ENCODE assay signal across 19 cellular contexts in the genomic region with DNA sequence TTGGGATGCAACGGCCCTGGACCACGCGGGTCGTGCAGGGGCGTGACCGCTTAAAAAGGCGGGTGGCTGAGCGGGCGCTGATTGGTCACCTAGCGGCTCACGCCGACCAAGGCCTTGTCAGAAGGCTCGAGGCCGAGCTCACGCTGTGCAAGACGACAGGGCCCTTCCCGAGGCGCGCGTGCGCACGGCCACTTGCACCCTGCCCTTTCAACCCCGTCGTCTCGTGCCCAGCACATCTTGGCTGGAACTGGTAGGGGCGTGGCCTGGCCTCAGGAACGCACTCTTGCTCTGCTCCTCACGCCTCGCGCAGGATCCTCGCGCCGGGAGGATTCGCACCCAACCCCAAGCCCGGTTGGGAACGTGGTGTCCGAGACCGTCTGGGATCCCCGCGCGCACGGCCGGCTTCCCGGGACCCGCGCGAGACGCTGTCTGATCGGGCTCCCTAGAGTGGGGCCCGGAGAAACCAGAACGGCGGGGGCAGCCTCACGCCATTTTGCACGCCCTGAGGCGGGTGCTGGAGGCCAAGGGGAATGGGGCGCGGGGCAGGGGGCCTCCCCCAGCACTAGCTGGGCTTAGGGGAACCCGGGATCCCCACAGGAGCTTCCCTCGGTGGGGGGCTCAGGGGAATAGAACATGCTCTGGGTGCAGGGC. TPM values are rescaled to one million over a fixed set of nuclear protein-coding genes. Genes with fewer than 3 reads are reported as not detected.
DNase-seq lines count a peak whose midpoint lies in the region; ATAC-seq, FAIRE-seq and TF ChIP-seq lines count a peak whose summit lies in the region.
"Had no signal": no experiment of that assay in that cellular context is flagged by ENCODE, and none has a peak within 500 bp of the region (broad histone marks: within the 10 kb centered on the region; RNA-seq: fewer than 3 reads in every experiment).

A gene with protein sequence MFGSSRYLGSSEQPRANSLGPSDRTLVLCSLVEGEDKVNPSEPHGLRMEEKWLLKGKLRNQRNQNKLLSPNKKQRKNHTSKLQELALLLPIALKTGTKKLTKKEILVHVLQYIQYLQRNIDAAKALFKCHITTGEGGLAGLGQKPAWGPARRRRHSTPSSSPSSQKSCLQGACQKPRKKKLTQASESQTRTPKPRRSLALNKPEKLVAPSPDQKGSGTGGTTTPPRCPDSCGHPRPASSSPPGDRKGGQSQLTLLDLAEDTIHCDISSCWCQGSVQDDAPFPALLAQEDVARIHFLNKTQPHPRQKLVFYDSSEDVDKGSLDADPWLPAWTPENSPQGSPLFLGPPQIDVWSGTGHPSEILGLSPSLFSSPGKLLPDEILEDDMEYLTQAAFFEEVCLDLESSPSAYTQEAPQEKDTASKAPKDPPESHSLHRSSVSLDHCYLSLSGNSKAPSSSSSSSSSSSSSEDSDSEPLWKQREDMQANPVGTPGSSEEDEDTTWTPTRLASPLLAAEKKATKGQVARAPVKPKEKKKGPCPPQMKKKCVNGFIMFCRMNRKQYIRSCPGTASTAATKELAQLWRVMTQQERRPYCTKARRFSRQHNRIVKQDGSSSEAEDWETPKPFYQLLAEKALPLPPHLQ (plus strand): TSS at position 280 of the 651 bp plus-strand sequence. CDS start 1,938 bp downstream, outside the sequence.

- H3K27ac ChIP-seq in H1 (ENCODE audit: low read depth, low read length) (no peak within 1 kb of the TSS), neural progenitor cell (no peak within 1 kb of the TSS), esophagus squamous epithelium (no peak within 1 kb of the TSS)

- H3K18ac ChIP-seq in H1 (ENCODE audit: extremely low read depth, low read length) = no peak within 1 kb of the TSS

- ATAC-seq in natural killer cell = no peak
- ATAC-seq in natural killer cell treated with Interleukin-12 subunit alpha and Interleukin-12 subunit beta and Interleukin-15 and Interleukin-18, amount 100 ng/mL, for 72 hours = no peak
- no peak for ATAC-seq in left lobe of liver
- ATAC-seq: HepG2 had no signal

- no peak for TF ChIP-seq RAD21 in H1 (IDR thresholded peaks at IDR 0.05 in 1 of 2, conservative IDR thresholded peaks at IDR 0.05 in 1 of 2; ENCODE audit: low read depth in 2 of 2, low read length in 2 of 2)

- intact Hi-C loops in natural killer cell (cut with micrococcal nuclease) = no loop called here
- intact Hi-C loops in esophagus squamous epithelium (cut with DNase I) = no loop called here

- H3K36me3 ChIP-seq in H1 (ENCODE audit: control insufficient read depth in 2 of 4, insufficient read depth in 4 of 4, low read length in 3 of 4) (no peaks in the 10 kb centered on the region), neural progenitor cell (no peaks in the 10 kb centered on the region), esophagus squamous epithelium (no peaks in the 10 kb centered on the region)

- peaks cover 4% of the 10 kb centered on the region; the same call in 1 of the 2 replicates for H3K23me2 ChIP-seq in H1 (ENCODE audit: low read depth, low read length)

- H3K27me3 Mint-ChIP-seq in natural killer cell (ENCODE audit: low read depth in 2 of 2) (no peaks in the 10 kb centered on the region), neural progenitor cell (ENCODE audit: insufficient read depth, low read depth) (peaks cover 9% of the 10 kb centered on the region)
- H3K27me3 Mint-ChIP-seq in natural killer cell treated with Interleukin-12 subunit alpha and Interleukin-12 subunit beta and Interleukin-15 and Interleukin-18, amount 100 ng/mL, for 72 hours = peaks cover 4 to 5% of the 10 kb centered on the region in 2 donors

- H3K27me3 ChIP-seq in H1 (replicated peaks in 1 of 4; ENCODE audit: control insufficient read depth in 3 of 4, extremely low read depth in 1 of 4, insufficient read depth in 3 of 4, low read length in 3 of 4) = no peaks in the 10 kb centered on the region; a peak in 1 of 7 replicates
- no peaks in the 10 kb centered on the region for H3K27me3 ChIP-seq in neural progenitor cell
- no peaks in the 10 kb centered on the region for H3K27me3 ChIP-seq in esophagus squamous epithelium

- no peak for TF ChIP-seq POLR2A in H1 (IDR thresholded peaks at IDR 0.05; ENCODE audit: control extremely low read depth in 1 of 2, low read depth in 2 of 2, low read length in 2 of 2)
- no peak for TF ChIP-seq POLR2A in esophagus squamous epithelium (IDR thresholded peaks at IDR 0.05)

- no peak within 1 kb of the TSS for H3K23ac ChIP-seq in H1 (ENCODE audit: insufficient read length)

- H3K9ac ChIP-seq in H1 (replicated peaks in 1 of 4; ENCODE audit: extremely low read depth in 1 of 4, low read depth in 3 of 4, low read length in 3 of 4) (no peak within 1 kb of the TSS), neural progenitor cell (no peak within 1 kb of the TSS)

- no peak within 1 kb of the TSS for H2BK120ac ChIP-seq in H1 (replicated peaks; ENCODE audit: low read depth, low read length)

- H3K9me3 Mint-ChIP-seq in natural killer cell = no peaks in the 10 kb centered on the region
- no peaks in the 10 kb centered on the region for H3K9me3 Mint-ChIP-seq in natural killer cell treated with Interleukin-12 subunit alpha and Interleukin-12 subunit beta and Interleukin-15 and Interleukin-18, amount 100 ng/mL, for 72 hours
- no peaks in the 10 kb centered on the region for H3K9me3 Mint-ChIP-seq in neural progenitor cell

- H2BK12ac ChIP-seq in H1 (ENCODE audit: low read depth, low read length) = peak within 1 kb of the TSS; percentile 84; the same call in 1 of the 2 replicates

- H3K79me2 ChIP-seq in H1 (ENCODE audit: control insufficient read depth in 1 of 2, insufficient read depth in 2 of 2, low read length in 2 of 2) = peaks cover 0 to 21% of the 10 kb centered on the region in 2 experiments; a peak in 2 of 4 replicates
- H3K79me2 ChIP-seq in neural progenitor cell (ENCODE audit: low read depth) = peaks cover 22% of the 10 kb centered on the region

- CTCF ChIA-PET in H1 (lab: Charles Lee; ENCODE audit: partially characterized antibody) = interaction anchor here (0.8 to 1.5 kb wide), 5 partner anchors 20 to 66 kb away, joined by 3 to 6 read pairs (median 3); no protein-coding TSS in a partner anchor

- POLR2A ChIA-PET in H1 (lab: Charles Lee; ENCODE audit: partially characterized antibody) = interaction anchor here (1.0 to 9.1 kb wide), 6 partner anchors 10 to 41 kb away, joined by 3 to 113 read pairs (median 4); a partner anchor contains a TSS

- H2BK20ac ChIP-seq in H1 (ENCODE audit: low read length) = no peak within 1 kb of the TSS

- peak within 1 kb of the TSS; percentile 91 for H3K4ac ChIP-seq in H1 (replicated peaks; ENCODE audit: insufficient read length, low read depth, low read length)

- H3K36me3 Mint-ChIP-seq in natural killer cell = no peaks in the 10 kb centered on the region
- H3K36me3 Mint-ChIP-seq in natural killer cell treated with Interleukin-12 subunit alpha and Interleukin-12 subunit beta and Interleukin-15 and Interleukin-18, amount 100 ng/mL, for 72 hours = no peaks in the 10 kb centered on the region
- no peaks in the 10 kb centered on the region for H3K36me3 Mint-ChIP-seq in neural progenitor cell

- in situ Hi-C loops in ACHN (cut with HindIII; ENCODE audit: low pct_ligation_motif_present, low pct_unique_long_range_greater_than_20kb, low sequenced_read_pairs) = no loop called here

- no peak within 1 kb of the TSS for H2BK15ac ChIP-seq in H1 (ENCODE audit: low read length)

- H3K4me2 ChIP-seq in H1 (ENCODE audit: insufficient read depth in 1 of 2, low read depth in 2 of 2, low read length in 2 of 2) (no peak within 1 kb of the TSS), neural progenitor cell (no peak within 1 kb of the TSS)

- H4K91ac ChIP-seq in H1 (replicated peaks; ENCODE audit: insufficient read length, low read length) = no peak within 1 kb of the TSS

- H3K56ac ChIP-seq in H1 (replicated peaks; ENCODE audit: insufficient read length, low read depth, low read length) = no peak within 1 kb of the TSS

- no peak for DNase-seq in natural killer cell
- no peak for DNase-seq in natural killer cell treated with Interleukin-12 subunit alpha and Interleukin-12 subunit beta and Interleukin-15 and Interleukin-18, amount 100 ng/mL, for 72 hours (ENCODE audit: low spot score)
- no peak for DNase-seq in H1 (ENCODE audit: low read depth in 1 of 2, low spot score in 2 of 2)
- no peak for DNase-seq in neural progenitor cell (ENCODE audit: low spot score)
- DNase-seq in OCI-M1 (lab: John Stamatoyannopoulos, UW) = no peak
- no peak for DNase-seq in ACHN
- no peak for DNase-seq in left lobe of liver (ENCODE audit: low spot score)
- DNase-seq in esophagus squamous epithelium (lab: John Stamatoyannopoulos, UW) = no peak
- DNase-seq: DMS79 treated with DMSO at 0.1 percent for 48 hours, GDM1, Karpas-422, MM.1S, NCI-H1105, NCI-H1694 treated with DMSO at 0.1 percent for 48 hours, NCI-H774 had no signal

- no peak for FAIRE-seq in H1 (lab: Jason Lieb, UNC)
- FAIRE-seq: A204.1, HepG2, RCC 7860 had no signal

- H4K20me1 ChIP-seq in H1 (replicated peaks in 1 of 2; ENCODE audit: control insufficient read depth in 1 of 2, insufficient read depth in 2 of 2, low read length in 2 of 2) (no peaks in the 10 kb centered on the region), neural progenitor cell (ENCODE audit: low read depth) (peaks cover 15% of the 10 kb centered on the region)

- H4K5ac ChIP-seq in H1 (ENCODE audit: insufficient read length, low read depth, low read length) = no peak within 1 kb of the TSS

- H3K4me1 Mint-ChIP-seq in natural killer cell (peaks cover 20 to 23% of the 10 kb centered on the region in 2 donors), neural progenitor cell (peaks cover 18% of the 10 kb centered on the region)
- peaks cover 19 to 20% of the 10 kb centered on the region in 2 donors for H3K4me1 Mint-ChIP-seq in natural killer cell treated with Interleukin-12 subunit alpha and Interleukin-12 subunit beta and Interleukin-15 and Interleukin-18, amount 100 ng/mL, for 72 hours (ENCODE audit: low read depth in 2 of 2)

- H2AFZ ChIP-seq in H1 (ENCODE audit: low read length) (no peak within 1 kb of the TSS; the same call in 1 of the 2 replicates), neural progenitor cell (replicated peaks) (no peak within 1 kb of the TSS)

- peak within 1 kb of the TSS; percentile 13 for H3K4me3 Mint-ChIP-seq in natural killer cell
- no peak within 1 kb of the TSS for H3K4me3 Mint-ChIP-seq in natural killer cell treated with Interleukin-12 subunit alpha and Interleukin-12 subunit beta and Interleukin-15 and Interleukin-18, amount 100 ng/mL, for 72 hours
- peak within 1 kb of the TSS; percentile 48 for H3K4me3 Mint-ChIP-seq in neural progenitor cell

- H2BK5ac ChIP-seq in H1 (ENCODE audit: low read depth, low read length) = no peak within 1 kb of the TSS

- no peak within 1 kb of the TSS for H3K27ac Mint-ChIP-seq in natural killer cell
- no peak within 1 kb of the TSS for H3K27ac Mint-ChIP-seq in natural killer cell treated with Interleukin-12 subunit alpha and Interleukin-12 subunit beta and Interleukin-15 and Interleukin-18, amount 100 ng/mL, for 72 hours
- peak within 1 kb of the TSS; percentile 80 for H3K27ac Mint-ChIP-seq in neural progenitor cell

- no peak within 1 kb of the TSS for H3K4me3 ChIP-seq in H1 (ENCODE audit: extremely low read depth in 1 of 4, insufficient read depth in 2 of 4, low read depth in 3 of 4, low read length in 4 of 4)
- H3K4me3 ChIP-seq in neural progenitor cell = no peak within 1 kb of the TSS
- H3K4me3 ChIP-seq in esophagus squamous epithelium = no peak within 1 kb of the TSS

- TF ChIP-seq EP300 in H1 (IDR thresholded peaks at IDR 0.05; ENCODE audit: borderline replicate concordance in 1 of 2, low read depth in 2 of 2, low read length in 2 of 2) = no peak

- peaks cover 9% of the 10 kb centered on the region for H3F3A ChIP-seq in neural progenitor cell (ENCODE audit: low read depth)

- H3K4me1 ChIP-seq in H1 (replicated peaks in 1 of 4; ENCODE audit: control insufficient read depth in 3 of 4, insufficient read depth in 4 of 4, low read length in 3 of 4) (peaks cover 0 to 4% (median 3%) of the 10 kb centered on the region in 4 experiments; a peak in 5 of 7 replicates), neural progenitor cell (peaks cover 7% of the 10 kb centered on the region), esophagus squamous epithelium (peaks cover 7 to 27% (median 15%) of the 10 kb centered on the region in 3 donors)

- WGBS in H1 (ENCODE audit: extremely low coverage in 1 of 2, insufficient coverage in 1 of 2, insufficient read length in 1 of 2, insufficient replicate concordance in 2 of 2, low coverage in 1 of 2, low lambda C conversion rate in 2 of 2, missing lambda C conversion rate in 1 of 2), 2 experiments = 96% methylated on average over 43 of the region's 59 CpGs; no CpG with 5 or more reads in 1 of the 2 experiments
- whole genome bisulfite sequencing in esophagus squamous epithelium, 2 donors = 89 to 96% methylated on average over 25 to 42 of the region's 59 CpGs

- H3K9me3 ChIP-seq in H1 (ENCODE audit: insufficient read depth in 2 of 2, low read depth in 1 of 2, low read length in 1 of 2) (no peaks in the 10 kb centered on the region), neural progenitor cell (ENCODE audit: low read depth) (no peaks in the 10 kb centered on the region), esophagus squamous epithelium (no peaks in the 10 kb centered on the region)

- H3K14ac ChIP-seq in H1 (ENCODE audit: insufficient read length) = no peak within 1 kb of the TSS

- H3K79me1 ChIP-seq in H1 (ENCODE audit: low read depth, low read length) = peaks cover 4% of the 10 kb centered on the region; the same call in 1 of the 2 replicates

- no peak within 1 kb of the TSS for H2AK5ac ChIP-seq in H1 (ENCODE audit: low read depth, low read length)

- peak within 1 kb of the TSS; percentile 62 for H4K8ac ChIP-seq in H1 (ENCODE audit: extremely low read depth, insufficient read depth, low read length)

- TF ChIP-seq CTCF in natural killer cell (IDR thresholded peaks at IDR 0.05) (no peak), H1 (IDR thresholded peaks at IDR 0.05; ENCODE audit: control extremely low read depth in 1 of 3, insufficient read depth in 1 of 3, low read depth in 1 of 3, low read length in 3 of 3) (no peak), neural progenitor cell (IDR thresholded peaks at IDR 0.05) (no peak), esophagus squamous epithelium (IDR thresholded peaks at IDR 0.05) (no peak)

RNA-seq across cellular contexts. Expression of the gene that starts here (rescaled TPM):
- total RNA-seq in natural killer cell (not detected), neural progenitor cell (ENCODE audit: low replicate concordance) (0.06 TPM in 1 of 2 replicates, not detected in the other), left lobe of liver (not detected), esophagus squamous epithelium (not detected)
- not detected for total RNA-seq in natural killer cell treated with Interleukin-12 subunit alpha and Interleukin-12 subunit beta and Interleukin-15 and Interleukin-18, amount 100 ng/mL, for 72 hours
- not detected in 2 replicates for total RNA-seq in H1 (2021; fragmentation: NEBNext Ultra II Directional; extraction: Animal tissue kit (Norgen Biotek cat#: 25700))
- 0.11 and 0.14 TPM in 2 replicates for polyA plus RNA-seq in H1 (2011; rRNA removed)
- polyA plus RNA-seq in H1 (2011; cell fraction: cytosol; rRNA removed) = 0.06 TPM
- 0.09 TPM for polyA plus RNA-seq in H1 (2011; cell fraction: nucleus; rRNA removed)
- 0.07 to 0.09 TPM (median 0.08 TPM) in 3 of 4 replicates, not detected in the other for polyA plus RNA-seq in H1 (2012, experiment 1 of 2)
- polyA plus RNA-seq in H1 (2012, experiment 2 of 2) = not detected
- polyA plus RNA-seq in H1 (2013, experiment 1 of 2) = 0.06 TPM
- polyA plus RNA-seq in H1 (2013, experiment 2 of 2) = 0.07 TPM
- polyA minus RNA-seq in H1 (2011; rRNA and poly(A)+ RNA removed) = 0.16 TPM in 1 of 2 replicates, not detected in the other
- polyA minus RNA-seq in H1 (2011; cell fraction: cytosol; rRNA and poly(A)+ RNA removed) = not detected
- not detected for polyA minus RNA-seq in H1 (2011; cell fraction: nucleus; rRNA and poly(A)+ RNA removed)
- total RNA-seq: H4, HepG2 had no signal
- polyA plus RNA-seq: HepG2 had no signal
